ENCODE assay signal across 13 cellular contexts in genomic region chr10:4677296-4678021, GRCh38.
DNase-seq lines count a peak whose midpoint lies in the region; ATAC-seq and TF ChIP-seq lines count a peak whose summit lies in the region.
"Had no signal": no experiment of that assay in that cellular context is flagged by ENCODE, and none has a peak within 500 bp of the region (broad histone marks: within the 10 kb centered on the region; RNA-seq: fewer than 3 reads in every experiment).

No MANE protein-coding gene starts in this region.

- H3K27me3 ChIP-seq in duodenal mucosa (ENCODE audit: control insufficient read depth in 1 of 2, insufficient read depth in 2 of 2, low read length in 2 of 2) (no peaks in the 10 kb centered on the region), left lung (no peaks in the 10 kb centered on the region), stomach (no peaks in the 10 kb centered on the region)

- H3K9ac ChIP-seq in duodenal mucosa (ENCODE audit: low read depth in 1 of 2, low read length in 2 of 2) = peak overlapping the region in 1 of 2 donors; percentile 7

- H3K9me3 ChIP-seq in duodenal mucosa (ENCODE audit: control insufficient read depth in 1 of 2, low read length in 2 of 2) (no peaks in the 10 kb centered on the region), left lung (no peaks in the 10 kb centered on the region), stomach (no peaks in the 10 kb centered on the region)

- whole genome bisulfite sequencing in stomach, 5 donors = 21 to 44% (median 34%) methylated on average over 5 of the region's 5 CpGs

- ATAC-seq in left lung (peak; percentile 93), GM19324 (IDR thresholded peaks at IDR 0.05; ENCODE audit: low FRiP score, unreplicated experiment) (no peak), HG02970 (IDR thresholded peaks at IDR 0.05; ENCODE audit: low FRiP score, unreplicated experiment) (no peak), GM19035 (IDR thresholded peaks at IDR 0.05; ENCODE audit: unreplicated experiment) (no peak)
- ATAC-seq: sciatic nerve had no signal

- TF ChIP-seq CTCF in left lung (IDR thresholded peaks at IDR 0.05) (no peak), stomach (IDR thresholded peaks at IDR 0.05) (no peak)

- no peak for TF ChIP-seq EP300 in stomach (IDR thresholded peaks at IDR 0.05)

- intact Hi-C loops in left lung (cut with DNase I) = no loop called here
- intact Hi-C loops in stomach (cut with DNase I; ENCODE audit: low total_unique reads) = no loop called here

- H3K4me1 ChIP-seq in duodenal mucosa (ENCODE audit: control insufficient read depth in 1 of 2, insufficient read depth in 2 of 2, low read length in 2 of 2) = peaks cover 8 to 14% of the 10 kb centered on the region in 2 donors
- peaks cover 0 to 19% of the 10 kb centered on the region in 2 donors for H3K4me1 ChIP-seq in left lung
- H3K4me1 ChIP-seq in stomach = peaks cover 0 to 15% (median 6%) of the 10 kb centered on the region in 4 donors

- no peak for TF ChIP-seq POLR2A in stomach (IDR thresholded peaks at IDR 0.05)

- DNase-seq in NCI-H226 (peak; percentile 56), left lung (no peak), stomach (no peak), AG08395 (ENCODE audit: low spot score) (no peak)
- DNase-seq: KBM-7; NCI-H2171 treated with DMSO at 0.1 percent for 48 hours; stimulated activated CD8-positive, alpha-beta memory T cell treated with anti-CD3 and anti-CD28 coated beads, Interleukin-4, amount 100 ng/mL, for 48 hours had no signal

- H3K4me3 ChIP-seq in duodenal mucosa (ENCODE audit: low read depth in 1 of 2, low read length in 2 of 2) (peak overlapping the region; percentile 11 to 34), left lung (no peak overlapping the region), stomach (no peak overlapping the region)
- H3K4me3 ChIP-seq: SK-N-MC had no signal

- H3K27ac ChIP-seq in duodenal mucosa (ENCODE audit: low read depth, low read length) = no peak overlapping the region
- peak overlapping the region; percentile 30 to 69 for H3K27ac ChIP-seq in left lung
- H3K27ac ChIP-seq in stomach = peak overlapping the region in 4 of 5 donors; percentile 45 to 79 (median 66)
- H3K27ac ChIP-seq: SK-N-MC had no signal

- H3K36me3 ChIP-seq in duodenal mucosa (ENCODE audit: control insufficient read depth in 1 of 2, insufficient read depth in 2 of 2, low read length in 2 of 2) = no peaks in the 10 kb centered on the region
- no peaks in the 10 kb centered on the region for H3K36me3 ChIP-seq in left lung
- H3K36me3 ChIP-seq in stomach = no peaks in the 10 kb centered on the region

Comparison
In these comparisons a context has a peak if more than half of its experiments do, and no peak if none do; other contexts are left out.
1. H3K4me3 ChIP-seq: peak in duodenal mucosa (2 of 2); none in left lung (0 of 2) and stomach (0 of 4).